In the genomic region with DNA sequence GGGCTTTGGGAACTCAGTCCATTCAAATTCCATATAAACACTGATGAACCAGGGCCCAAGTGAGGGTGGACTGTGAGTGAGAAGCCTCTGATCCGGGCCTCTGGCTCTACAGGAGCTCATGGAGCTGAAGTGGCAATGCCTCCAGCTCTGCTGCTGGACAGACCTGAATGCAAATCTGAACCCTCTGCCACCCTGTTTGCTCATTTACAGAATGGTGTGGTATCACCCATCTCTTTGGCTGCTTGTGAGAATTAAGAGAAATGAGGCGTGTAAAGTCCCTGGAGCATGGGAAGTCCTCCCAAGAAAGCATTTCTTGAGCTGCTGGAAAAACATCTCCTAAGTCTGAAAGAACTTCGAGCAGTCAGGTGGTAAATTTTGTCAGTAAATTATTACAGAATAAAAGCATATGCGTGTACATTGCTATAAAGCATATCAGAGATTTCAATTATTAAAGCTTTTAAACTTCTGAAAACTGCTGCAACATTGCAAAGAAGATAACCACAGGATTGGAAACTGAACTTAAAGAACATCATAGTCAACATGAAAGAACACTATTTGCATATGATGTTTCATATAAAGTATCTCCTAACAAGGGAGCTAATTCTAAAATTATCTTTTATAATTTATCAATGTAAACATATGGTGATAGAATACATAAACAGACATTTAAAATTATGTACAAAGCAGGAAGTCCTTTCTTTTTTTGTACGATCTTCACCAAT, we compare ENCODE assay signal across 29 cellular contexts.
"Had no signal": no experiment of that assay in that cellular context is flagged by ENCODE, and none has a peak within 500 bp of the region (broad histone marks: within the 10 kb centered on the region; RNA-seq: fewer than 3 reads in every experiment).

No MANE protein-coding gene starts in this region.

- ATAC-seq: activated CD4-positive, alpha-beta T cell treated with anti-CD3 and anti-CD28 coated beads for 36 hours; activated CD8-positive, alpha-beta T cell treated with anti-CD3 and anti-CD28 coated beads, Interleukin-2, amount 10 ng/mL, durations not matched to agents 7 days and 5 days; activated naive CD4-positive, alpha-beta T cell treated with anti-CD3 and anti-CD28 coated beads, Interleukin-2, amount 50 U/mL, for 72 hours; activated naive CD8-positive, alpha-beta T cell treated with anti-CD3 and anti-CD28 coated beads, Interleukin-2, amount 50 U/mL, for 24 hours had no signal

- DNase-seq: activated CD4-positive, alpha-beta T cell treated with anti-CD3 and anti-CD28 coated beads for 36 hours; activated CD4-positive, alpha-beta T cell treated with anti-CD3 and anti-CD28 coated beads, Interleukin-2, amount 10 ng/mL, durations not matched to agents 7 days and 5 days; activated CD4-positive, alpha-beta T cell treated with anti-CD3 and anti-CD28 coated beads, Interleukin-2, amount 50 U/mL, for 48 hours; activated CD8-positive, alpha-beta T cell treated with anti-CD3 and anti-CD28 coated beads, Interleukin-2, amount 10 ng/mL, durations not matched to agents 7 days and 5 days; activated gamma-delta T cell; activated naive CD4-positive, alpha-beta T cell treated with Interleukin-2 at 50 U/mL for 16 hours; activated naive CD8-positive, alpha-beta T cell treated with anti-CD3 and anti-CD28 coated beads, Interleukin-2, amount 50 U/mL, for 24 hours; activated T-cell treated with anti-CD3 and anti-CD28 coated beads, Interleukin-2, amount 50 U/mL, for 24 hours; anterior cingulate cortex; caudate nucleus; Kasumi-1; KG1; MG63; NCI-H1048; NCI-H1105 treated with DMSO at 0.1 percent for 48 hours; NCI-H1436; NCI-H1694; NCI-H1930; NCI-H2081 treated with DMSO at 0.1 percent for 48 hours; NCI-H345; NCI-H524 treated with DMSO at 0.1 percent for 48 hours; NCI-H748 treated with DMSO at 0.1 percent for 48 hours; NK-92 treated with Interleukin-12 subunit alpha and Interleukin-12 subunit beta, amount 100 ng/mL, for 24 hours; PC-9; SHP77; SJCRH30 had no signal

- H3K27ac ChIP-seq: PC-9, SJCRH30, SK-N-MC had no signal

- H3K36me3 ChIP-seq: MG63, SJCRH30 had no signal

- H3K4me1 ChIP-seq: SJCRH30 had no signal

- H3K4me3 ChIP-seq: MG63, PC-9, SJCRH30, SK-N-MC had no signal

- H3K9me3 ChIP-seq: MG63, SJCRH30 had no signal

- FAIRE-seq: bronchial epithelial cell had no signal

- H3K27me3 ChIP-seq: SJCRH30 had no signal
